ENCODE assay signal across 8 cellular contexts in genomic region chr11:61972112-61972795, GRCh38. TPM values are rescaled to one million over a fixed set of nuclear protein-coding genes. Genes with fewer than 3 reads are reported as not detected.
DNase-seq lines count a peak whose midpoint lies in the region; ATAC-seq and TF ChIP-seq lines count a peak whose summit lies in the region.

No MANE protein-coding gene starts in this region.

- no peak for ATAC-seq in activated T-cell treated with anti-CD3 and anti-CD28 coated beads, Interleukin-2, amount 50 U/mL, for 72 hours (replicated peaks in 1 of 2)
- ATAC-seq in HG02759 (IDR thresholded peaks at IDR 0.05; ENCODE audit: unreplicated experiment) (no peak), GM18907 (IDR thresholded peaks at IDR 0.05; ENCODE audit: unreplicated experiment) (no peak)

- H3K27me3 Mint-ChIP-seq in activated T-cell treated with anti-CD3 and anti-CD28 coated beads, Interleukin-2, amount 50 U/mL, for 72 hours (ENCODE audit: low read depth), result no peaks in the 10 kb centered on the region
- H3K27me3 Mint-ChIP-seq in brain (no peaks in the 10 kb centered on the region), mesothelial cell of epicardium (ENCODE audit: low read depth) (no peaks in the 10 kb centered on the region), type B pancreatic cell (no peaks in the 10 kb centered on the region)

- H3K27ac Mint-ChIP-seq in activated T-cell treated with anti-CD3 and anti-CD28 coated beads, Interleukin-2, amount 50 U/mL, for 72 hours, result peak overlapping the region; percentile 87
- peak overlapping the region; percentile 88 to 100 (median 95) for H3K27ac Mint-ChIP-seq in brain
- peak overlapping the region; percentile 96 for H3K27ac Mint-ChIP-seq in mesothelial cell of epicardium
- peak overlapping the region; percentile 95 for H3K27ac Mint-ChIP-seq in type B pancreatic cell

- peak overlapping the region; percentile 65 to 72 for H3K4me3 Mint-ChIP-seq in activated T-cell treated with anti-CD3 and anti-CD28 coated beads, Interleukin-2, amount 50 U/mL, for 72 hours
- H3K4me3 Mint-ChIP-seq in brain (peak overlapping the region; percentile 4 to 84 (median 27)), mesothelial cell of epicardium (peak overlapping the region; percentile 1), type B pancreatic cell (peak overlapping the region; percentile 66)

- peaks cover 0 to 3% of the 10 kb centered on the region in 2 donors for H3K36me3 Mint-ChIP-seq in activated T-cell treated with anti-CD3 and anti-CD28 coated beads, Interleukin-2, amount 50 U/mL, for 72 hours (ENCODE audit: insufficient read depth in 2 of 2)
- H3K36me3 Mint-ChIP-seq in brain, result no peaks in the 10 kb centered on the region
- H3K36me3 Mint-ChIP-seq in mesothelial cell of epicardium, result no peaks in the 10 kb centered on the region
- no peaks in the 10 kb centered on the region for H3K36me3 Mint-ChIP-seq in type B pancreatic cell

- H3K4me1 Mint-ChIP-seq in activated T-cell treated with anti-CD3 and anti-CD28 coated beads, Interleukin-2, amount 50 U/mL, for 72 hours (ENCODE audit: low read depth), result peaks cover 59% of the 10 kb centered on the region
- H3K4me1 Mint-ChIP-seq in brain (peaks cover 70% of the 10 kb centered on the region), mesothelial cell of epicardium (peaks cover 79% of the 10 kb centered on the region), type B pancreatic cell (ENCODE audit: unreplicated experiment) (peaks cover 47% of the 10 kb centered on the region)

- peaks cover 0 to 2% of the 10 kb centered on the region in 2 donors for H3K9me3 Mint-ChIP-seq in activated T-cell treated with anti-CD3 and anti-CD28 coated beads, Interleukin-2, amount 50 U/mL, for 72 hours
- H3K9me3 Mint-ChIP-seq in brain (peaks cover 0 to 2% (median 0%) of the 10 kb centered on the region in 5 experiments), mesothelial cell of epicardium (no peaks in the 10 kb centered on the region), type B pancreatic cell (no peaks in the 10 kb centered on the region)

- DNase-seq in activated T-cell treated with anti-CD3 and anti-CD28 coated beads, Interleukin-2, amount 50 U/mL, for 72 hours, result no peak
- no peak for DNase-seq in activated T-cell treated with anti-CD3 and anti-CD28 coated beads, Interleukin-2, amount 50 U/mL, for 48 hours
- peak in 1 of 2 experiments; percentile 39 for DNase-seq in mesothelial cell of epicardium (ENCODE audit: low spot score in 2 of 2, unreplicated experiment in 2 of 2)
- no peak for DNase-seq in type B pancreatic cell (ENCODE audit: extremely low spot score, unreplicated experiment)
- DNase-seq in NCI-H69 (lab: John Stamatoyannopoulos, UW), result no peak

- TF ChIP-seq CTCF in brain (conservative IDR thresholded peaks at IDR 0.05), result no peak
- TF ChIP-seq CTCF in mesothelial cell of epicardium (IDR thresholded peaks at IDR 0.05; ENCODE audit: unreplicated experiment), result no peak
- no peak for TF ChIP-seq CTCF in type B pancreatic cell (conservative IDR thresholded peaks at IDR 0.05)

RNA-seq across cellular contexts. Expression of gene FTH1, which starts 4.8 kb away (rescaled TPM):
- total RNA-seq in activated T-cell treated with anti-CD3 and anti-CD28 coated beads, Interleukin-2, amount 50 U/mL, for 72 hours, result 1,000 to 10,000 TPM; 1,135 to 1,244 TPM
- 7,408 TPM for polyA plus RNA-seq in brain (ENCODE audit: insufficient read depth, low read depth, low replicate concordance)
- total RNA-seq in mesothelial cell of epicardium, result 1,419 to 1,500 TPM (median 1,460 TPM) in 3 replicates
- total RNA-seq in type B pancreatic cell (ENCODE audit: low replicate concordance), result 1,346 and 2,108 TPM in 2 replicates

RNA-seq across cellular contexts. Expression of gene BEST1, which starts 22.1 kb away (rescaled TPM):
- total RNA-seq in activated T-cell treated with anti-CD3 and anti-CD28 coated beads, Interleukin-2, amount 50 U/mL, for 72 hours, result 1 to 10 TPM; 1.9 to 4.1 TPM
- 12.1 TPM for polyA plus RNA-seq in brain (ENCODE audit: insufficient read depth, low read depth, low replicate concordance)
- total RNA-seq in mesothelial cell of epicardium (0.64 to 1.1 TPM (median 0.90 TPM) in 3 replicates), type B pancreatic cell (ENCODE audit: low replicate concordance) (0.14 and 0.31 TPM in 2 replicates)

RNA-seq across cellular contexts. Expression of gene RAB3IL1, which starts 54.9 kb away (rescaled TPM):
- under 1 TPM; 0.34 to 0.49 TPM for total RNA-seq in activated T-cell treated with anti-CD3 and anti-CD28 coated beads, Interleukin-2, amount 50 U/mL, for 72 hours
- 5.9 TPM for polyA plus RNA-seq in brain (ENCODE audit: insufficient read depth, low read depth, low replicate concordance)
- total RNA-seq in mesothelial cell of epicardium, result 10.6 to 12.0 TPM (median 11.9 TPM) in 3 replicates
- 2.1 and 16.6 TPM in 2 replicates for total RNA-seq in type B pancreatic cell (ENCODE audit: low replicate concordance)

Comparison
In these comparisons a context has a peak if more than half of its experiments do, and no peak if none do; other contexts are left out.
1. H3K4me3 Mint-ChIP-seq: peak in every context shown above with its lines; median percentile 68 in activated T-cell treated with anti-CD3 and anti-CD28 coated beads, Interleukin-2, amount 50 U/mL, for 72 hours; 66 in type B pancreatic cell; 27 in brain; 1 in mesothelial cell of epicardium.